Comparison of ENCODE assay signal across 28 cellular contexts in genomic region chr5:135360278-135361274, GRCh38. TPM values are rescaled to one million over a fixed set of nuclear protein-coding genes. Genes with fewer than 3 reads are reported as not detected.
DNase-seq lines count a peak whose midpoint lies in the region; ATAC-seq, FAIRE-seq and TF ChIP-seq lines count a peak whose summit lies in the region.
"Had no signal": no experiment of that assay in that cellular context is flagged by ENCODE, and none has a peak within 500 bp of the region (broad histone marks: within the 10 kb centered on the region; RNA-seq: fewer than 3 reads in every experiment).

No MANE protein-coding gene starts in this region.

- H3K27ac ChIP-seq in K562 (ENCODE audit: extremely low read depth, low read depth, low read length) (no peak overlapping the region), neuronal stem cell (replicated peaks; ENCODE audit: low read length) (no peak overlapping the region), tibial nerve (no peak overlapping the region)
- H3K27ac ChIP-seq: A549, cardiac muscle cell, psoas muscle, vagina had no signal

- H3K4me3 Mint-ChIP-seq in activated CD4-positive, alpha-beta memory T cell treated with anti-CD3 and anti-CD28 coated beads, Interleukin-2, amount 10 ng/mL, durations not matched to agents 7 days and 5 days, result no peak overlapping the region
- H3K4me3 Mint-ChIP-seq in activated CD4-positive, alpha-beta memory T cell treated with anti-CD3 and anti-CD28 coated beads for 36 hours, result no peak overlapping the region
- H3K4me3 Mint-ChIP-seq: nephron had no signal

- H2AK5ac ChIP-seq in neuronal stem cell (ENCODE audit: low read depth, low read length), result no peak overlapping the region

- H3K27me3 ChIP-seq in K562 (ENCODE audit: control insufficient read depth in 2 of 2, insufficient read depth in 2 of 2, low read length in 2 of 2) (no peaks in the 10 kb centered on the region), neuronal stem cell (ENCODE audit: control insufficient read depth in 3 of 3, insufficient read depth in 3 of 3, low read depth in 1 of 3, low read length in 3 of 3) (no peaks in the 10 kb centered on the region), tibial nerve (no peaks in the 10 kb centered on the region)
- H3K27me3 ChIP-seq: cardiac muscle cell, vagina had no signal

- no peak overlapping the region for H2BK12ac ChIP-seq in neuronal stem cell (ENCODE audit: low read length)

- H2BK15ac ChIP-seq in neuronal stem cell (ENCODE audit: low read length), result no peak overlapping the region

- H3K36me3 Mint-ChIP-seq in activated CD4-positive, alpha-beta memory T cell treated with anti-CD3 and anti-CD28 coated beads, Interleukin-2, amount 10 ng/mL, durations not matched to agents 7 days and 5 days (ENCODE audit: low read depth), result peaks cover 62% of the 10 kb centered on the region
- peaks cover 47% of the 10 kb centered on the region for H3K36me3 Mint-ChIP-seq in activated CD4-positive, alpha-beta memory T cell treated with anti-CD3 and anti-CD28 coated beads for 36 hours

- no peak overlapping the region for H4K8ac ChIP-seq in neuronal stem cell (ENCODE audit: low read depth, low read length)

- FAIRE-seq in GM19239 (lab: Jason Lieb, UNC) (peak; percentile 44), K562 (lab: Jason Lieb, UNC) (no peak)
- FAIRE-seq: A549, frontal cortex, GM12892, keratinocyte, small intestine had no signal

- H3K4me1 Mint-ChIP-seq in activated CD4-positive, alpha-beta memory T cell treated with anti-CD3 and anti-CD28 coated beads, Interleukin-2, amount 10 ng/mL, durations not matched to agents 7 days and 5 days, result peaks cover 29% of the 10 kb centered on the region
- peaks cover 2% of the 10 kb centered on the region for H3K4me1 Mint-ChIP-seq in activated CD4-positive, alpha-beta memory T cell treated with anti-CD3 and anti-CD28 coated beads for 36 hours (ENCODE audit: low read depth)

- POLR2A ChIA-PET in activated CD4-positive, alpha-beta memory T cell treated with anti-CD3 and anti-CD28 coated beads, Interleukin-2, amount 10 ng/mL, durations not matched to agents 7 days and 5 days (lab: Charles Lee), result interaction anchor here (1.0 kb wide), 1 partner anchor 40 kb away, joined by 5 read pairs; no protein-coding TSS in a partner anchor
- POLR2A ChIA-PET in activated CD4-positive, alpha-beta memory T cell treated with anti-CD3 and anti-CD28 coated beads for 36 hours (lab: Charles Lee), result no interaction called here
- POLR2A ChIA-PET in K562 (lab: Yijun Ruan, JAX), result interaction anchor here (0.6 to 0.7 kb wide), 4 partner anchors 10 to 346 kb away, joined by 3 to 4 read pairs (median 3); no protein-coding TSS in a partner anchor

- no peak overlapping the region for H3K9ac ChIP-seq in K562 (ENCODE audit: insufficient read depth in 1 of 2, low read depth in 2 of 2, low read length in 2 of 2)
- no peak overlapping the region for H3K9ac ChIP-seq in neuronal stem cell (ENCODE audit: low read depth, low read length, poor library complexity)

- 88% methylated on average over 11 of the region's 16 CpGs for WGBS in K562 (ENCODE audit: insufficient coverage, low coverage, missing lambda C conversion rate)
- WGBS in neuronal stem cell (ENCODE audit: extremely low coverage in 2 of 2, insufficient read length in 2 of 2, insufficient replicate concordance in 1 of 2), 2 donors, result no CpG with 5 or more reads among the region's 16 CpGs
- 75 to 77% methylated on average over 16 of the region's 16 CpGs for WGBS in tibial nerve, 2 donors

- in situ Hi-C loops in K562 (cut with MboI), result no loop called here

- no peak overlapping the region for H4K91ac ChIP-seq in neuronal stem cell (ENCODE audit: low read depth, low read length, poor library complexity)

- H3K79me2 ChIP-seq in K562 (ENCODE audit: control insufficient read depth, insufficient read depth, low read length), result no peaks in the 10 kb centered on the region

- no peak for ATAC-seq in K562
- no peak for ATAC-seq in GM19455 (IDR thresholded peaks at IDR 0.05; ENCODE audit: unreplicated experiment)
- ATAC-seq: A549, psoas muscle had no signal

- H2BK120ac ChIP-seq in neuronal stem cell (ENCODE audit: low read depth, low read length), result no peak overlapping the region

- BruUV-seq in K562 (replicated peaks; lab: Mats Ljungman, UMichigan), result no TSS peak

- TF ChIP-seq EP300 in K562 (IDR thresholded peaks at IDR 0.05; ENCODE audit: low read length) (no peak), tibial nerve (IDR thresholded peaks at IDR 0.05) (no peak)

- H2AFZ ChIP-seq in K562 (ENCODE audit: low read depth, low read length), result no peak overlapping the region
- H2AFZ ChIP-seq in neuronal stem cell (ENCODE audit: low read length), result no peak overlapping the region

- H3K9me3 Mint-ChIP-seq in activated CD4-positive, alpha-beta memory T cell treated with anti-CD3 and anti-CD28 coated beads, Interleukin-2, amount 10 ng/mL, durations not matched to agents 7 days and 5 days, result no peaks in the 10 kb centered on the region
- H3K9me3 Mint-ChIP-seq in activated CD4-positive, alpha-beta memory T cell treated with anti-CD3 and anti-CD28 coated beads for 36 hours, result no peaks in the 10 kb centered on the region
- H3K9me3 Mint-ChIP-seq: nephron had no signal

- H3K4me3 ChIP-seq in K562 (no peak overlapping the region), neuronal stem cell (ENCODE audit: low read length in 2 of 2) (no peak overlapping the region), tibial nerve (no peak overlapping the region)
- H3K4me3 ChIP-seq: A549, cardiac muscle cell, psoas muscle, vagina had no signal

- TF ChIP-seq CTCF in K562 (IDR thresholded peaks at IDR 0.05 in 2 of 3, conservative IDR thresholded peaks at IDR 0.05 in 1 of 3; ENCODE audit: insufficient read depth in 2 of 3, low read depth in 1 of 3, low read length in 3 of 3) (no peak), tibial nerve (IDR thresholded peaks at IDR 0.05) (no peak)

- H3K36me3 ChIP-seq in K562 (ENCODE audit: control insufficient read depth, insufficient read depth, low read length) (peaks cover 88% of the 10 kb centered on the region), neuronal stem cell (replicated peaks in 1 of 2; ENCODE audit: control insufficient read depth in 2 of 2, insufficient read depth in 2 of 2, low read length in 2 of 2) (peaks cover 17 to 93% of the 10 kb centered on the region in 2 donors), tibial nerve (peaks cover 0 to 45% (median 6%) of the 10 kb centered on the region in 3 donors)

- TF ChIP-seq RAD21 in K562 (CRISPR knock-in tag; conservative IDR thresholded peaks at IDR 0.05 in 1 of 2, IDR thresholded peaks at IDR 0.05 in 1 of 2), result no peak

- intact Hi-C loops in activated CD4-positive, alpha-beta memory T cell treated with anti-CD3 and anti-CD28 coated beads for 36 hours (cut with micrococcal nuclease), result no loop called here
- intact Hi-C loops in K562 (cut with micrococcal nuclease), result no loop called here

- no peaks in the 10 kb centered on the region for H4K20me1 ChIP-seq in K562 (replicated peaks; ENCODE audit: control insufficient read depth, insufficient read depth, low read length)

- H3K4me2 ChIP-seq in K562 (ENCODE audit: insufficient read depth, low read length) (no peak overlapping the region), neuronal stem cell (ENCODE audit: insufficient read depth, low read length, poor library complexity, severe bottlenecking) (no peak overlapping the region)
- H3K4me2 ChIP-seq: A549 had no signal

- DNase-seq in activated CD4-positive, alpha-beta memory T cell treated with anti-CD3 and anti-CD28 coated beads, Interleukin-2, amount 10 ng/mL, durations not matched to agents 7 days and 5 days, result no peak
- no peak for DNase-seq in activated CD4-positive, alpha-beta memory T cell treated with anti-CD3 and anti-CD28 coated beads for 36 hours
- no peak for DNase-seq in GM19239 (ENCODE audit: insufficient read length, low spot score)
- DNase-seq in K562 (ENCODE audit: extremely low read depth in 1 of 4, low spot score in 3 of 4), result no peak
- no peak for DNase-seq in neuronal stem cell (ENCODE audit: low spot score)
- no peak for DNase-seq in tibial nerve (ENCODE audit: low spot score in 2 of 2)
- DNase-seq in NCI-H146 (lab: John Stamatoyannopoulos, UW), result no peak
- DNase-seq: activated CD4-positive, alpha-beta T cell treated with anti-CD3 and anti-CD28 coated beads, Interleukin-2, amount 50 U/mL, for 48 hours; amygdala; DMS153; erythroblast; hypothalamus; KG1; NCI-H1092 treated with DMSO at 0.1 percent for 48 hours; NCI-H2107; NCI-H524; psoas muscle; small intestine; stimulated activated CD4-positive, alpha-beta T cell treated with anti-CD3 and anti-CD28 coated beads, Interleukin-4, amount 100 ng/mL, for 24 hours; SW 1271 had no signal

- H3K4ac ChIP-seq in neuronal stem cell (ENCODE audit: low read length), result no peak overlapping the region

- no peaks in the 10 kb centered on the region for H3K9me1 ChIP-seq in K562 (ENCODE audit: control insufficient read depth, insufficient read depth, low read length)

- peak overlapping the region; percentile 55 for H3K27ac Mint-ChIP-seq in activated CD4-positive, alpha-beta memory T cell treated with anti-CD3 and anti-CD28 coated beads, Interleukin-2, amount 10 ng/mL, durations not matched to agents 7 days and 5 days
- H3K27ac Mint-ChIP-seq in activated CD4-positive, alpha-beta memory T cell treated with anti-CD3 and anti-CD28 coated beads for 36 hours, result no peak overlapping the region
- H3K27ac Mint-ChIP-seq: nephron had no signal

- no peaks in the 10 kb centered on the region for H3K9me3 ChIP-seq in K562 (replicated peaks; ENCODE audit: control insufficient read depth, insufficient read depth, low read depth, low read length)
- H3K9me3 ChIP-seq in neuronal stem cell (replicated peaks in 1 of 2; ENCODE audit: control insufficient read depth in 2 of 2, insufficient read depth in 1 of 2, low read depth in 1 of 2, low read length in 2 of 2), result no peaks in the 10 kb centered on the region
- H3K9me3 ChIP-seq in tibial nerve, result no peaks in the 10 kb centered on the region
- H3K9me3 ChIP-seq: A549, psoas muscle, vagina had no signal

- CTCF ChIA-PET in activated CD4-positive, alpha-beta memory T cell treated with anti-CD3 and anti-CD28 coated beads, Interleukin-2, amount 10 ng/mL, durations not matched to agents 7 days and 5 days (lab: Charles Lee), result interaction anchor here (0.7 to 1.1 kb wide), 3 partner anchors 65 to 170 kb away, joined by 3 read pairs; no protein-coding TSS in a partner anchor
- CTCF ChIA-PET in activated CD4-positive, alpha-beta memory T cell treated with anti-CD3 and anti-CD28 coated beads for 36 hours (lab: Charles Lee), result interaction anchor here (0.8 to 1.0 kb wide), 2 partner anchors 10 to 15 kb away, joined by 3 read pairs; no protein-coding TSS in a partner anchor
- CTCF ChIA-PET in K562 (lab: Yijun Ruan, JAX; ENCODE audit: low intra/inter-chr PET ratio), result no interaction called here

- no peak overlapping the region for H3K18ac ChIP-seq in neuronal stem cell (ENCODE audit: low read length)

- peak overlapping the region; percentile 66 for H2BK5ac ChIP-seq in neuronal stem cell (ENCODE audit: low read length)

- TF ChIP-seq POLR2A in K562 (conservative IDR thresholded peaks at IDR 0.05) (no peak), tibial nerve (IDR thresholded peaks at IDR 0.05) (no peak)

- H3K79me1 ChIP-seq in neuronal stem cell (ENCODE audit: low read depth, low read length), result no peaks in the 10 kb centered on the region

- no peak overlapping the region for H3K23ac ChIP-seq in neuronal stem cell (ENCODE audit: low read depth, low read length, poor library complexity)

- H3K14ac ChIP-seq in neuronal stem cell (ENCODE audit: low read length), result no peak overlapping the region

- H3K4me1 ChIP-seq in K562 (replicated peaks in 1 of 2; ENCODE audit: control insufficient read depth in 2 of 2, insufficient read depth in 2 of 2, low read length in 2 of 2) (0 out of 5 replicates have a peak, but pooled peaks cover 0 to 3% of the 10 kb centered on the region in 2 experiments), neuronal stem cell (ENCODE audit: control insufficient read depth in 2 of 2, insufficient read depth in 1 of 2, low read depth in 1 of 2, low read length in 2 of 2) (no peaks in the 10 kb centered on the region), tibial nerve (peaks cover 0 to 31% (median 20%) of the 10 kb centered on the region in 4 donors)
- H3K4me1 ChIP-seq: A549 had no signal

- no peaks in the 10 kb centered on the region for H3K27me3 Mint-ChIP-seq in activated CD4-positive, alpha-beta memory T cell treated with anti-CD3 and anti-CD28 coated beads, Interleukin-2, amount 10 ng/mL, durations not matched to agents 7 days and 5 days
- H3K27me3 Mint-ChIP-seq in activated CD4-positive, alpha-beta memory T cell treated with anti-CD3 and anti-CD28 coated beads for 36 hours, result no peaks in the 10 kb centered on the region

RNA-seq across cellular contexts. Expression of gene MACROH2A1, which starts 38.5 kb away (rescaled TPM):
- 100 to 1,000 TPM; 248 to 263 TPM for total RNA-seq in activated CD4-positive, alpha-beta memory T cell treated with anti-CD3 and anti-CD28 coated beads, Interleukin-2, amount 10 ng/mL, durations not matched to agents 7 days and 5 days
- 100 to 1,000 TPM; 159 to 161 TPM for total RNA-seq in activated CD4-positive, alpha-beta memory T cell treated with anti-CD3 and anti-CD28 coated beads for 36 hours
- 156 and 209 TPM in 2 replicates for total RNA-seq in K562 (2011; cell fraction: chromatin; rRNA removed; ENCODE audit: low replicate concordance)
- 99.9 and 110 TPM in 2 replicates for total RNA-seq in K562 (2011; cell fraction: nucleolus; rRNA removed)
- 185 and 322 TPM in 2 replicates for total RNA-seq in K562 (2011; cell fraction: nucleoplasm; rRNA removed)
- 289 and 378 TPM in 2 replicates for total RNA-seq in K562 (2014; rRNA removed)
- total RNA-seq in K562 (2014; rRNA removed; fragmentation: Illumina TruSeq; extraction: Trizol), result 193 and 194 TPM in 2 replicates
- total RNA-seq in K562 (2015; rRNA removed; fragmentation: Illumina TruSeq; extraction: Trizol), result 232 and 234 TPM in 2 replicates
- 211 and 235 TPM in 2 replicates for total RNA-seq in K562 (2021)
- 134 and 150 TPM in 2 replicates for polyA plus RNA-seq in K562 (2011; rRNA removed)
- 96.8 and 139 TPM in 2 replicates for polyA plus RNA-seq in K562 (2011; cell fraction: cytosol; rRNA removed)
- polyA plus RNA-seq in K562 (2011; cell fraction: nucleus; rRNA removed), result 246 and 303 TPM in 2 replicates
- polyA plus RNA-seq in K562 (2012), result 208 and 210 TPM in 2 replicates
- polyA plus RNA-seq in K562 (2014; fragmentation: Illumina TruSeq; extraction: Trizol), result 244 and 259 TPM in 2 replicates
- 10 to 100 TPM; 44.9 to 52.0 TPM for polyA plus RNA-seq in K562 (2014; fragmentation: Nextera tagmentation; extraction: Ambion mirVana)
- 184 and 205 TPM in 2 replicates for polyA plus RNA-seq in K562 (2014; rRNA removed)
- 117 and 121 TPM in 2 replicates for polyA minus RNA-seq in K562 (2011; rRNA and poly(A)+ RNA removed)
- 72.7 and 77.6 TPM in 2 replicates for polyA minus RNA-seq in K562 (2011; cell fraction: cytosol; rRNA and poly(A)+ RNA removed)
- polyA minus RNA-seq in K562 (2011; cell fraction: nucleus; rRNA and poly(A)+ RNA removed), result 133 and 180 TPM in 2 replicates
- polyA plus RNA-seq in neuronal stem cell (2013, experiment 1 of 2), result 191 TPM
- 193 TPM for polyA plus RNA-seq in neuronal stem cell (2013, experiment 2 of 2)
- 100 to 1,000 TPM; 164 to 268 (median 170) TPM for total RNA-seq in tibial nerve
